23 cellular contexts compared by ENCODE assay signal in the genomic region with DNA sequence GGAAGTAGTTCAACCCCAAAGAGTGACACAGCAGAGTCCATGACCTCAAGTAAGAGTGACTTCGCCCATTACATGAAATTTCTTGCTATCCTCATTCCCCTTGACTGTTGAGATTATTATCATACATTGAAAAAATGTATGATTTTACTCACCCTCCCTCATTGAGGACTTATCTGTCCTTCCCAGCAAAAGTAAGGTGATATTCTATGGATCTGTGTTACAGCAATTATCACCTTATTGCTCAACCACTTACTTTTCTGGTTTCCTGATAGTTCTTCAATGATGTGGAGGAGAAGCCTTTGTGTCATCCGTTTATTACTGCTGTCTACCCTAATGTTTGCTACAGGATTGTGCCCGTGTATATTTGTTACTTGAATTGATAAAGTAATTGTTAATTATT.
"Had no signal": no experiment of that assay in that cellular context is flagged by ENCODE, and none has a peak within 500 bp of the region (broad histone marks: within the 10 kb centered on the region; RNA-seq: fewer than 3 reads in every experiment).

No MANE protein-coding gene starts in this region.

- DNase-seq: dermis blood vessel endothelial cell; effector memory CD4-positive, alpha-beta T cell; foreskin fibroblast; gastrocnemius medialis; head of caudate nucleus; left ventricle myocardium superior; lower lobe of right lung; natural killer cell; occipital lobe; ovary; posterior cingulate gyrus; psoas muscle; right cardiac atrium; sigmoid colon; stimulated activated CD4-positive, alpha-beta T cell treated with anti-CD3 and anti-CD28 coated beads, Interleukin-2, amount 100 ng/mL, for 24 hours; stimulated activated CD4-positive, alpha-beta T cell treated with anti-CD3 and anti-CD28 coated beads, Interleukin-4, amount 100 ng/mL, for 24 hours; stimulated activated naive CD4-positive, alpha-beta T cell treated with Interleukin-2 at 50 U/mL for 16 hours; stomach; thyroid gland; trophoblast cell had no signal

- H3K4me3 Mint-ChIP-seq: natural killer cell; stimulated activated effector memory CD8-positive, alpha-beta T cell treated with anti-CD3 and anti-CD28 coated beads, Interleukin-12 subunit alpha, Interleukin-12 subunit beta, amount 100 ng/mL, for 72 hours had no signal

- H3K4me1 Mint-ChIP-seq: natural killer cell; stimulated activated effector memory CD8-positive, alpha-beta T cell treated with anti-CD3 and anti-CD28 coated beads, Interleukin-12 subunit alpha, Interleukin-12 subunit beta, amount 100 ng/mL, for 72 hours had no signal

- FAIRE-seq: endothelial cell of umbilical vein, keratinocyte had no signal

- H3K27ac Mint-ChIP-seq: natural killer cell; stimulated activated effector memory CD8-positive, alpha-beta T cell treated with anti-CD3 and anti-CD28 coated beads, Interleukin-12 subunit alpha, Interleukin-12 subunit beta, amount 100 ng/mL, for 72 hours had no signal

- H3K36me3 Mint-ChIP-seq: natural killer cell; stimulated activated effector memory CD8-positive, alpha-beta T cell treated with anti-CD3 and anti-CD28 coated beads, Interleukin-12 subunit alpha, Interleukin-12 subunit beta, amount 100 ng/mL, for 72 hours had no signal
